ENCODE assay signal across 20 cellular contexts in the genomic region with DNA sequence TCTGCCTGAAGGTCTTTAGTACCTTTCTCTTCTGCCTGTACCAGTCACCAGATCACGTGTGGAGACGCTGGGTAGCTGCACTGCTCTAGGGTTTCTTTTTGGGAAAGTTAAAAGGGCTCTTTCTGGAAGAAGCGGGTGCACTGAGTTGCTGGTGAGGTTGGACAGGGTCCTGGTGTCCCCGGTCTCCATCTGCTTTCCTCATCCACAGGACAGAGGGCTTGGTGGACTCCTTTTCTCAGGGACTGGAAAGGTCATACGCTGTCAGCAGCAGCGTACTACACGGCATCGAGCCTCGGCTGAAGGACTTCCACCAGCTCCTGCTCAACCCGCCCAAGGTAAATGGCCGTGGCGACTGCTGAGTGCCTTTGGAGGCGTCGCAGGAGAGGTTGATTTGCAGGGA. TPM values are rescaled to one million over a fixed set of nuclear protein-coding genes. Genes with fewer than 3 reads are reported as not detected.
DNase-seq lines count a peak whose midpoint lies in the region; ATAC-seq, FAIRE-seq and TF ChIP-seq lines count a peak whose summit lies in the region.
"Had no signal": no experiment of that assay in that cellular context is flagged by ENCODE, and none has a peak within 500 bp of the region (broad histone marks: within the 10 kb centered on the region; RNA-seq: fewer than 3 reads in every experiment).

No MANE protein-coding gene starts in this region.

- H3K36me3 ChIP-seq in HepG2 (replicated peaks in 1 of 2; ENCODE audit: control insufficient read depth in 1 of 2, insufficient read depth in 2 of 2, low read length in 2 of 2) (peaks cover 59 to 79% of the 10 kb centered on the region in 2 experiments), right lobe of liver (peaks cover 5 to 89% (median 46%) of the 10 kb centered on the region in 4 donors)

- H3K4me3 ChIP-seq in HepG2 (replicated peaks in 1 of 3; ENCODE audit: insufficient read depth in 1 of 3, low read depth in 2 of 3, low read length in 3 of 3) = no peak overlapping the region
- no peak overlapping the region for H3K4me3 ChIP-seq in right lobe of liver

- POLR2A ChIA-PET in HepG2 (lab: Yijun Ruan, JAX) = no interaction called here

- CTCF ChIA-PET in HepG2 (lab: Yijun Ruan, JAX; ENCODE audit: low intra/inter-chr PET ratio, low total read pairs) = no interaction called here

- no peak for ATAC-seq in HepG2
- ATAC-seq in right lobe of liver = no peak
- no peak for ATAC-seq in GM21723 (IDR thresholded peaks at IDR 0.05; ENCODE audit: unreplicated experiment)
- ATAC-seq: CD8-positive, alpha-beta T cell had no signal

- H3K27ac ChIP-seq in HepG2 (ENCODE audit: extremely low read length, insufficient read depth, low read length) = no peak overlapping the region
- H3K27ac ChIP-seq in right lobe of liver = no peak overlapping the region
- H3K27ac ChIP-seq in layer of hippocampus (ENCODE audit: low read depth, low read length) = peak overlapping the region; percentile 62
- H3K27ac ChIP-seq: 22Rv1 had no signal

- peaks cover under 1% of the 10 kb centered on the region for H3K79me2 ChIP-seq in HepG2 (ENCODE audit: insufficient read depth, low read length)

- intact Hi-C loops in HepG2 (cut with micrococcal nuclease; ENCODE audit: unreplicated experiment) (no loop called here), right lobe of liver (cut with DNase I) (no loop called here)

- H2AFZ ChIP-seq in HepG2 (ENCODE audit: low read length) = no peak overlapping the region

- DNase-seq in SIG-M5 treated with dmso at 0.1 percent for 504 hours (lab: John Stamatoyannopoulos, UW; ENCODE audit: unreplicated experiment) (peak; percentile 7), SIG-M5 (lab: John Stamatoyannopoulos, UW) (no peak), HepG2 (ENCODE audit: low spot score) (no peak), right lobe of liver (no peak)
- no peak for DNase-seq in stimulated activated CD4-positive, alpha-beta T cell treated with anti-CD3 and anti-CD28 coated beads, Interleukin-15, amount 100 ng/mL, for 24 hours
- DNase-seq: CD8-positive, alpha-beta T cell; COR-L47; DMS153; DMS79 treated with DMSO at 0.1 percent for 48 hours; EL; HCEC 1CT had no signal

- no peak for FAIRE-seq in HepG2 (lab: Jason Lieb, UNC)
- FAIRE-seq: D721Med, G401.6, GM12891, GM19239, HTR-8/SVneo had no signal

- H3K27me3 ChIP-seq in HepG2 (ENCODE audit: control insufficient read depth in 1 of 2, insufficient read depth in 2 of 2, low read length in 2 of 2) = no peaks in the 10 kb centered on the region
- no peaks in the 10 kb centered on the region for H3K27me3 ChIP-seq in right lobe of liver
- no peaks in the 10 kb centered on the region for H3K27me3 ChIP-seq in layer of hippocampus (ENCODE audit: control insufficient read depth, insufficient read depth, low read length)

- no peak overlapping the region for H3K4me2 ChIP-seq in HepG2 (ENCODE audit: low read depth, low read length)

- no peaks in the 10 kb centered on the region for H3K4me1 ChIP-seq in HepG2 (ENCODE audit: insufficient read depth, low read length)
- peaks cover 0 to under 1% (median 0%) of the 10 kb centered on the region in 4 donors for H3K4me1 ChIP-seq in right lobe of liver

- H3K9me3 ChIP-seq in HepG2 (ENCODE audit: low read length) (no peaks in the 10 kb centered on the region), right lobe of liver (no peaks in the 10 kb centered on the region)

- in situ Hi-C loops in HepG2 (cut with HindIII; ENCODE audit: extremely low pct_ligation_motif_present, low pct_unique_long_range_greater_than_20kb) = no loop called here

- H4K20me1 ChIP-seq in HepG2 (ENCODE audit: insufficient read depth, low read length) = peaks cover 3% of the 10 kb centered on the region; the same call in 1 of the 2 replicates

- TF ChIP-seq EP300 in HepG2 (IDR thresholded peaks at IDR 0.05; ENCODE audit: low read depth in 2 of 2, low read length in 2 of 2) = no peak
- no peak for TF ChIP-seq EP300 in HepG2 (CRISPR knock-in tag; IDR thresholded peaks at IDR 0.05; ENCODE audit: borderline replicate concordance)

- no peak overlapping the region for H3K9ac ChIP-seq in HepG2 (ENCODE audit: insufficient read depth, low read depth, low read length)

- BruUV-seq in HepG2 (replicated peaks; lab: Mats Ljungman, UMichigan) = no TSS peak

- 98% methylated on average over 14 of the region's 14 CpGs for WGBS in HepG2 (ENCODE audit: low lambda C conversion rate)
- WGBS in right lobe of liver (ENCODE audit: insufficient coverage, low coverage, low lambda C conversion rate, missing lambda C conversion rate) = 96% methylated on average over 4 of the region's 14 CpGs

- no peak for TF ChIP-seq RAD21 in HepG2 (CRISPR knock-in tag; IDR thresholded peaks at IDR 0.05)

- TF ChIP-seq CTCF in HepG2 (CRISPR knock-in tag; IDR thresholded peaks at IDR 0.05) (no peak), right lobe of liver (IDR thresholded peaks at IDR 0.05) (no peak)

- TF ChIP-seq POLR2A in HepG2 (IDR thresholded peaks at IDR 0.05; ENCODE audit: insufficient read depth in 1 of 2, low read depth in 2 of 2, low read length in 2 of 2) = no peak
- TF ChIP-seq POLR2A in right lobe of liver (IDR thresholded peaks at IDR 0.05) = no peak

TF ChIP-seq in HepG2, 621 proteins besides CTCF, POLR2A, EP300 and RAD21:
- TF ChIP-seq TEAD3 (CRISPR knock-in tag; optimal IDR thresholded peaks at IDR 0.05; ENCODE audit: borderline replicate concordance) (no peak), RORA (CRISPR knock-in tag; IDR thresholded peaks at IDR 0.05) (no peak), RBM22 (optimal IDR thresholded peaks at IDR 0.05; ENCODE audit: low read length) (peak; percentile 53), POLR2AphosphoS5 (IDR thresholded peaks at IDR 0.05; ENCODE audit: low read depth, low read length) (peak; percentile 21; the same call in 1 of the 2 replicates)
TF ChIP-seq in HepG2: peak in this region for 2.

RNA-seq across cellular contexts. Expression of a gene that starts 52.8 kb away (rescaled TPM):
- total RNA-seq in HepG2 (2016; rRNA removed; fragmentation: Illumina TruSeq; extraction: Trizol) (21.3 and 40.9 TPM in 2 replicates), right lobe of liver (10 to 100 TPM; 18.3 to 28.9 (median 22.8) TPM)
- 10.6 and 11.9 TPM in 2 replicates for total RNA-seq in HepG2 (2016; cell fraction: cytosol; rRNA removed; fragmentation: Illumina TruSeq; extraction: Trizol; ENCODE audit: low read depth)
- total RNA-seq in HepG2 (2016; cell fraction: insoluble cytoplasmic fraction; rRNA removed; fragmentation: Illumina TruSeq; extraction: Trizol) = 18.4 and 42.1 TPM in 2 replicates
- total RNA-seq in HepG2 (2016; cell fraction: membrane; rRNA removed; fragmentation: Illumina TruSeq; extraction: Trizol) = 25.7 and 27.6 TPM in 2 replicates
- 35.2 and 39.9 TPM in 2 replicates for total RNA-seq in HepG2 (2016; cell fraction: nucleus; rRNA removed; fragmentation: Illumina TruSeq; extraction: Trizol)
- 31.7 and 43.3 TPM in 2 replicates for polyA plus RNA-seq in HepG2 (2011; rRNA removed)
- polyA plus RNA-seq in HepG2 (2011; cell fraction: cytosol; rRNA removed) = 23.0 and 36.7 TPM in 2 replicates
- polyA plus RNA-seq in HepG2 (2011; cell fraction: nucleus; rRNA removed) = 212 and 268 TPM in 2 replicates
- 35.0 and 42.8 TPM in 2 replicates for polyA plus RNA-seq in HepG2 (2012)
- polyA plus RNA-seq in HepG2 (2016; cell fraction: cytosol; fragmentation: Illumina TruSeq; extraction: Trizol; ENCODE audit: low read depth) = 5.2 and 5.5 TPM in 2 replicates
- polyA plus RNA-seq in HepG2 (2016; cell fraction: insoluble cytoplasmic fraction; fragmentation: Illumina TruSeq; extraction: Trizol; ENCODE audit: low read depth) = 23.9 and 35.9 TPM in 2 replicates
- polyA plus RNA-seq in HepG2 (2016; cell fraction: membrane; fragmentation: Illumina TruSeq; extraction: Trizol; ENCODE audit: low read depth) = 16.7 and 21.6 TPM in 2 replicates
- polyA plus RNA-seq in HepG2 (2016; cell fraction: nucleus; fragmentation: Illumina TruSeq; extraction: Trizol; ENCODE audit: insufficient read depth, low read depth) = 92.6 and 93.2 TPM in 2 replicates
- polyA minus RNA-seq in HepG2 (2011; rRNA and poly(A)+ RNA removed; ENCODE audit: low replicate concordance) = 67.4 and 124 TPM in 2 replicates
- 36.5 and 37.3 TPM in 2 replicates for polyA minus RNA-seq in HepG2 (2011; cell fraction: cytosol; rRNA and poly(A)+ RNA removed)
- 65.0 and 67.6 TPM in 2 replicates for polyA minus RNA-seq in HepG2 (2011; cell fraction: nucleus; rRNA and poly(A)+ RNA removed)

RNA-seq across cellular contexts. Expression of a gene that starts 59.3 kb away (rescaled TPM):
- total RNA-seq in HepG2 (2016; rRNA removed; fragmentation: Illumina TruSeq; extraction: Trizol) (0.76 and 1.2 TPM in 2 replicates), right lobe of liver (10 to 100 TPM in 1 of 6 experiments, 1 to 10 TPM in 5; 1.0 to 19.2 (median 2.2) TPM)
- total RNA-seq in HepG2 (2016; cell fraction: cytosol; rRNA removed; fragmentation: Illumina TruSeq; extraction: Trizol; ENCODE audit: low read depth) = 0.10 and 0.18 TPM in 2 replicates
- 0.68 and 1.4 TPM in 2 replicates for total RNA-seq in HepG2 (2016; cell fraction: insoluble cytoplasmic fraction; rRNA removed; fragmentation: Illumina TruSeq; extraction: Trizol)
- 0.68 and 0.83 TPM in 2 replicates for total RNA-seq in HepG2 (2016; cell fraction: membrane; rRNA removed; fragmentation: Illumina TruSeq; extraction: Trizol)
- total RNA-seq in HepG2 (2016; cell fraction: nucleus; rRNA removed; fragmentation: Illumina TruSeq; extraction: Trizol) = 1.3 and 1.9 TPM in 2 replicates
- 3.0 and 4.0 TPM in 2 replicates for polyA plus RNA-seq in HepG2 (2011; rRNA removed)
- 2.7 and 2.8 TPM in 2 replicates for polyA plus RNA-seq in HepG2 (2011; cell fraction: cytosol; rRNA removed)
- 7.0 and 9.2 TPM in 2 replicates for polyA plus RNA-seq in HepG2 (2011; cell fraction: nucleus; rRNA removed)
- polyA plus RNA-seq in HepG2 (2012) = 3.7 and 10.8 TPM in 2 replicates
- 0.40 and 0.43 TPM in 2 replicates for polyA plus RNA-seq in HepG2 (2016; cell fraction: cytosol; fragmentation: Illumina TruSeq; extraction: Trizol; ENCODE audit: low read depth)
- polyA plus RNA-seq in HepG2 (2016; cell fraction: insoluble cytoplasmic fraction; fragmentation: Illumina TruSeq; extraction: Trizol; ENCODE audit: low read depth) = 1.3 and 1.6 TPM in 2 replicates
- polyA plus RNA-seq in HepG2 (2016; cell fraction: membrane; fragmentation: Illumina TruSeq; extraction: Trizol; ENCODE audit: low read depth) = 0.73 and 0.76 TPM in 2 replicates
- polyA plus RNA-seq in HepG2 (2016; cell fraction: nucleus; fragmentation: Illumina TruSeq; extraction: Trizol; ENCODE audit: insufficient read depth, low read depth) = 6.0 and 6.1 TPM in 2 replicates
- polyA minus RNA-seq in HepG2 (2011; rRNA and poly(A)+ RNA removed; ENCODE audit: low replicate concordance) = 0.94 and 3.6 TPM in 2 replicates
- 3.0 and 3.9 TPM in 2 replicates for polyA minus RNA-seq in HepG2 (2011; cell fraction: cytosol; rRNA and poly(A)+ RNA removed)
- 2.7 and 3.0 TPM in 2 replicates for polyA minus RNA-seq in HepG2 (2011; cell fraction: nucleus; rRNA and poly(A)+ RNA removed)
- polyA plus RNA-seq: CD14-positive monocyte had no signal
